Comparison of ENCODE assay signal across 8 cellular contexts in the genomic region with DNA sequence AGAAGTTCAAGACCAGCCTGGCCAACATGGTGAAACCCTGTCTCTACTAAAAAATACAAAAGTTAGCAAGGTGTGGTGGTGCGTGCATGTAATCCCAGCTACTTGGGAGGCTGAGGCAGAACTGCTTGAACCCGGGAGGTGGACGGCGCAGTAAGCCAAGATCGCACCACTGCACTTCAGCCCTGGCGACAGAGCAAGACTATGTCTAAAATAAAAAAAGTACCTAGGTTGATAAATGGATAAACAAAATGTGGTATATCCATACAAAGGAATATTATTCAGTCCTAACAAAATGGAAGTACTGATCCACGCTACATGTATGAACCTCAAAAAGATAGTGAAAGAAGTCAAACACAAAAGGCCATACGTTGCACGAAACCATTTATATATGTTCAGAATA. TPM values are rescaled to one million over a fixed set of nuclear protein-coding genes. Genes with fewer than 3 reads are reported as not detected.
A peak's percentile ranks its signal among the peaks of the same experiment; 100 is the strongest.
DNase-seq lines count a peak whose midpoint lies in the region; ATAC-seq and TF ChIP-seq lines count a peak whose summit lies in the region.

No MANE protein-coding gene starts in this region.

- no peak for ATAC-seq in GM19463 (IDR thresholded peaks at IDR 0.05; ENCODE audit: unreplicated experiment)

- H3K27me3 ChIP-seq in SU-DHL-6 (ENCODE audit: low read length) = no peaks in the 10 kb centered on the region
- no peaks in the 10 kb centered on the region for H3K27me3 ChIP-seq in fibroblast of lung (ENCODE audit: control insufficient read depth, insufficient read depth, low read length)
- H3K27me3 ChIP-seq in smooth muscle cell (ENCODE audit: low read depth) = no peaks in the 10 kb centered on the region

- peaks cover 45% of the 10 kb centered on the region for H3K79me2 ChIP-seq in SU-DHL-6 (ENCODE audit: insufficient read depth, low read length)
- peaks cover 31% of the 10 kb centered on the region for H3K79me2 ChIP-seq in fibroblast of lung (ENCODE audit: control insufficient read depth, insufficient read depth, low read length)
- H3K79me2 ChIP-seq in smooth muscle cell (ENCODE audit: low read depth) = peaks cover 34% of the 10 kb centered on the region

- no peaks in the 10 kb centered on the region for H3K4me1 ChIP-seq in fibroblast of lung (ENCODE audit: control insufficient read depth, extremely low read depth, insufficient read depth, low read length)
- peaks cover 11% of the 10 kb centered on the region for H3K4me1 ChIP-seq in smooth muscle cell (ENCODE audit: low read depth)

- peaks cover 69% of the 10 kb centered on the region for H3K36me3 Mint-ChIP-seq in activated T-cell treated with anti-CD3 and anti-CD28 coated beads, Interleukin-2, amount 50 U/mL, for 24 hours (ENCODE audit: low read depth)

- H3K9ac ChIP-seq in SU-DHL-6 (ENCODE audit: low read length) = peak overlapping the region; percentile 91; the same call in 1 of the 2 replicates
- no peak overlapping the region for H3K9ac ChIP-seq in fibroblast of lung (ENCODE audit: insufficient read depth, low read length)
- no peak overlapping the region for H3K9ac ChIP-seq in smooth muscle cell (ENCODE audit: low read depth)

- 98% methylated on average over 9 of the region's 9 CpGs for WGBS in smooth muscle cell (ENCODE audit: low lambda C conversion rate)

- H4K20me1 ChIP-seq in SU-DHL-6 (ENCODE audit: low read depth, low read length) = no peaks in the 10 kb centered on the region
- H4K20me1 ChIP-seq in fibroblast of lung (ENCODE audit: control insufficient read depth, extremely low read depth, insufficient read depth, low read length) = no peaks in the 10 kb centered on the region
- H4K20me1 ChIP-seq in smooth muscle cell (ENCODE audit: low read depth) = no peaks in the 10 kb centered on the region

- H3K27ac ChIP-seq in SU-DHL-6 (ENCODE audit: low read depth, low read length) = no peak overlapping the region
- H3K27ac ChIP-seq in fibroblast of lung (ENCODE audit: insufficient read depth, low read length) = no peak overlapping the region
- H3K27ac ChIP-seq in smooth muscle cell (ENCODE audit: low read depth) = no peak overlapping the region

- no peaks in the 10 kb centered on the region for H3K9me2 ChIP-seq in SU-DHL-6 (replicated peaks; ENCODE audit: insufficient read depth, low read length)

- H3K4me2 ChIP-seq in SU-DHL-6 (ENCODE audit: low read depth, low read length, poor library complexity, severe bottlenecking) (peak overlapping the region; percentile 91), fibroblast of lung (ENCODE audit: extremely low read depth, insufficient read depth, low read length) (peak overlapping the region; percentile 36), smooth muscle cell (peak overlapping the region; percentile 86)

- no peak for TF ChIP-seq CTCF in SU-DHL-6 (IDR thresholded peaks at IDR 0.05; ENCODE audit: insufficient read depth, low read length, poor library complexity, severe bottlenecking)
- no peak for TF ChIP-seq CTCF in fibroblast of lung (conservative IDR thresholded peaks at IDR 0.05 in 1 of 2, IDR thresholded peaks at IDR 0.05 in 1 of 2; ENCODE audit: low read depth in 1 of 2, low read length in 2 of 2)
- TF ChIP-seq CTCF in smooth muscle cell (IDR thresholded peaks at IDR 0.05; ENCODE audit: borderline replicate concordance, insufficient read depth, poor library complexity, severe bottlenecking) = no peak

- peak overlapping the region; percentile 100 for H3K27ac Mint-ChIP-seq in activated T-cell treated with anti-CD3 and anti-CD28 coated beads, Interleukin-2, amount 50 U/mL, for 24 hours

- H3K27me3 Mint-ChIP-seq in activated T-cell treated with anti-CD3 and anti-CD28 coated beads, Interleukin-2, amount 50 U/mL, for 24 hours = no peaks in the 10 kb centered on the region

- H3F3A ChIP-seq in SU-DHL-6 (ENCODE audit: insufficient read depth) = no peaks in the 10 kb centered on the region
- no peaks in the 10 kb centered on the region for H3F3A ChIP-seq in smooth muscle cell (ENCODE audit: low read depth)

- H3K9me3 Mint-ChIP-seq in activated T-cell treated with anti-CD3 and anti-CD28 coated beads, Interleukin-2, amount 50 U/mL, for 24 hours = no peaks in the 10 kb centered on the region

- H3K9me3 ChIP-seq in SU-DHL-6 (ENCODE audit: insufficient read depth, low read length) = no peaks in the 10 kb centered on the region
- no peaks in the 10 kb centered on the region for H3K9me3 ChIP-seq in fibroblast of lung (ENCODE audit: control insufficient read depth, insufficient read depth, low read depth, low read length)
- H3K9me3 ChIP-seq in smooth muscle cell (replicated peaks; ENCODE audit: low read depth) = no peaks in the 10 kb centered on the region

- H3K4me3 Mint-ChIP-seq in activated T-cell treated with anti-CD3 and anti-CD28 coated beads, Interleukin-2, amount 50 U/mL, for 24 hours = peak overlapping the region; percentile 99

- H3K4me3 ChIP-seq in SU-DHL-6 (ENCODE audit: insufficient read depth, low read length, poor library complexity, severe bottlenecking) (peak overlapping the region; percentile 98), fibroblast of lung (replicated peaks in 1 of 4; ENCODE audit: control extremely low read depth in 1 of 4, insufficient read depth in 1 of 4, low read depth in 3 of 4, low read length in 4 of 4) (peak overlapping the region in 3 of 4 experiments; percentile 71 to 93 (median 88)), smooth muscle cell (peak overlapping the region; percentile 94)

- DNase-seq in activated T-cell treated with anti-CD3 and anti-CD28 coated beads, Interleukin-2, amount 50 U/mL, for 24 hours = no peak
- DNase-seq in activated T-cell treated with anti-CD3 and anti-CD28 coated beads, Interleukin-2, amount 50 U/mL, for 48 hours = no peak
- no peak for DNase-seq in fibroblast of lung (ENCODE audit: low read depth in 2 of 2)
- no peak for DNase-seq in smooth muscle cell (lab: John Stamatoyannopoulos, UW; ENCODE audit: unreplicated experiment)
- DNase-seq in effector CD8-positive, alpha-beta T cell (lab: John Stamatoyannopoulos, UW) = no peak
- DNase-seq in D341Med (ENCODE audit: low spot score) = no peak

- H3K4me1 Mint-ChIP-seq in activated T-cell treated with anti-CD3 and anti-CD28 coated beads, Interleukin-2, amount 50 U/mL, for 24 hours (ENCODE audit: low read depth) = peaks cover 45% of the 10 kb centered on the region

- H3K36me3 ChIP-seq in SU-DHL-6 (ENCODE audit: low read length) = peaks cover 7% of the 10 kb centered on the region; the same call in 1 of the 2 replicates
- no peaks in the 10 kb centered on the region for H3K36me3 ChIP-seq in fibroblast of lung (ENCODE audit: control insufficient read depth, insufficient read depth, low read length)
- peaks cover 5% of the 10 kb centered on the region for H3K36me3 ChIP-seq in smooth muscle cell (ENCODE audit: low read depth)

- H2AFZ ChIP-seq in SU-DHL-6 (ENCODE audit: low read depth, low read length, severe bottlenecking) (no peak overlapping the region), fibroblast of lung (ENCODE audit: low read length) (no peak overlapping the region), smooth muscle cell (ENCODE audit: low read depth) (peak overlapping the region; percentile 98)

RNA-seq across cellular contexts. Expression of a gene that starts 1.2 kb away (rescaled TPM):
- total RNA-seq in fibroblast of lung (27.4 and 28.5 TPM in 2 replicates), smooth muscle cell (29.0 and 34.5 TPM in 2 replicates)
- polyA plus RNA-seq in fibroblast of lung (36.4 and 40.0 TPM in 2 replicates), smooth muscle cell (30.5 and 33.8 TPM in 2 replicates)
- polyA plus RNA-seq in fibroblast of lung (2012) = 26.8 and 32.8 TPM in 2 replicates
- 4.7 and 6.0 TPM in 2 replicates for polyA minus RNA-seq in fibroblast of lung (ENCODE audit: low replicate concordance)

RNA-seq across cellular contexts. Expression of a gene that starts 22.1 kb away (rescaled TPM):
- total RNA-seq in fibroblast of lung (44.3 and 47.3 TPM in 2 replicates), smooth muscle cell (52.3 and 90.2 TPM in 2 replicates)
- polyA plus RNA-seq in fibroblast of lung (74.4 and 90.5 TPM in 2 replicates), smooth muscle cell (88.5 and 102 TPM in 2 replicates)
- polyA plus RNA-seq in fibroblast of lung (2012) = 104 and 136 TPM in 2 replicates
- not detected in 2 replicates for polyA minus RNA-seq in fibroblast of lung (ENCODE audit: low replicate concordance)

Comparison
In these comparisons a context has a peak if more than half of its experiments do, and no peak if none do; other contexts are left out.
1. H3K4me2 ChIP-seq: peak in every context shown above with its lines; median percentile 91 in SU-DHL-6; 86 in smooth muscle cell; 36 in fibroblast of lung.